ENCODE assay signal across 1 cellular context in the genomic region with DNA sequence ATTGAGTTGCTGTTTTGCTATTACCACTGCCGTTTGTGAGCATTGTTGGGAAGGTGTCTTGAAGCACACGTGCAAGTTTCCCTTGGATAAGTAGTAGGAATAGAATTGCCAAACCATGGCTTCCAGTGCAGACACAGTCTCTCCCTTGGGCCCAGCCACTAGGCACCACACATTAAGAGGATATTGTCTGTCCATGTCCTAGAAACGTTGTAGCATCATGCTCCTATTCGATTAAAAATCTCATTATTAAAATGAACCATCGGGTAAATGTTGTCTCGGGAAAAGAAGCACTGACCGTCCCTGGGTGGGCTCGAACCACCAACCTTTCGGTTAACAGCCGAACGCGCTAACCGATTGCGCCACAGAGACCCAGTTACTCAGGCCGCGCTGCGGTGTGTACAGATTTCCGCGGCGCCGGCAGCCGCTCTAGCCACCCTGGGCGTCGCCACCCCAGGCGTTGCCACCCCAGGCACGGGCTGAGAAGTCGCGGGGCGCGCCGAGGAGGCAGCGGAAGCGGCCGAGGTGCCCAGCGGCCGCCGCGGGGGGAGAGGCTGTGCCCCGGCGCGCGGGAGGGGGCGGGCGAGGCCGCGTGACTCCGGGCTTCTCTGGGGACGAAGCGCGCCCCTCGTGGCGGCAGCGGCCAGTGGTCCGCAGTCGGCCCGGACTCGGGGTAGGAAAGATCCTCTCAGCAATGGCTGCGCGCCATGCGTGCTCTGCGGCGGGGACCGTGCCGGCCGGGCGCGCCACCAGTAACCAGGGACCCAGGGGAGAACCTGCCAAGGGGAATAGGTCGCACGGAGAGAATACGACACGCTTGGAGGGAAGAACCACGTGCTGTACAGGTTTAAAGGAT.
TF ChIP-seq lines count a peak whose summit lies in the region.

No MANE protein-coding gene starts in this region.

TF ChIP-seq in HepG2, 621 proteins besides CTCF, POLR2A, EP300 and RAD21 (continued from another document and continues in another):
- TF ChIP-seq, protein P1, sequence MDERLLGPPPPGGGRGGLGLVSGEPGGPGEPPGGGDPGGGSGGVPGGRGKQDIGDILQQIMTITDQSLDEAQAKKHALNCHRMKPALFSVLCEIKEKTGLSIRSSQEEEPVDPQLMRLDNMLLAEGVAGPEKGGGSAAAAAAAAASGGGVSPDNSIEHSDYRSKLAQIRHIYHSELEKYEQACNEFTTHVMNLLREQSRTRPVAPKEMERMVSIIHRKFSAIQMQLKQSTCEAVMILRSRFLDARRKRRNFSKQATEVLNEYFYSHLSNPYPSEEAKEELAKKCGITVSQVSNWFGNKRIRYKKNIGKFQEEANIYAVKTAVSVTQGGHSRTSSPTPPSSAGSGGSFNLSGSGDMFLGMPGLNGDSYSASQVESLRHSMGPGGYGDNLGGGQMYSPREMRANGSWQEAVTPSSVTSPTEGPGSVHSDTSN (CRISPR knock-in tag; IDR thresholded peaks at IDR 0.05), result no peak
- TF ChIP-seq ZNF7 (CRISPR knock-in tag; IDR thresholded peaks at IDR 0.05), result no peak
- TF ChIP-seq, protein P2, sequence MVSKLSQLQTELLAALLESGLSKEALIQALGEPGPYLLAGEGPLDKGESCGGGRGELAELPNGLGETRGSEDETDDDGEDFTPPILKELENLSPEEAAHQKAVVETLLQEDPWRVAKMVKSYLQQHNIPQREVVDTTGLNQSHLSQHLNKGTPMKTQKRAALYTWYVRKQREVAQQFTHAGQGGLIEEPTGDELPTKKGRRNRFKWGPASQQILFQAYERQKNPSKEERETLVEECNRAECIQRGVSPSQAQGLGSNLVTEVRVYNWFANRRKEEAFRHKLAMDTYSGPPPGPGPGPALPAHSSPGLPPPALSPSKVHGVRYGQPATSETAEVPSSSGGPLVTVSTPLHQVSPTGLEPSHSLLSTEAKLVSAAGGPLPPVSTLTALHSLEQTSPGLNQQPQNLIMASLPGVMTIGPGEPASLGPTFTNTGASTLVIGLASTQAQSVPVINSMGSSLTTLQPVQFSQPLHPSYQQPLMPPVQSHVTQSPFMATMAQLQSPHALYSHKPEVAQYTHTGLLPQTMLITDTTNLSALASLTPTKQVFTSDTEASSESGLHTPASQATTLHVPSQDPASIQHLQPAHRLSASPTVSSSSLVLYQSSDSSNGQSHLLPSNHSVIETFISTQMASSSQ (IDR thresholded peaks at IDR 0.05; ENCODE audit: low read depth), result no peak
- TF ChIP-seq, protein P2 (CRISPR knock-in tag; IDR thresholded peaks at IDR 0.05; ENCODE audit: borderline replicate concordance), result peak; percentile 62
- TF ChIP-seq SIX4 (CRISPR knock-in tag; IDR thresholded peaks at IDR 0.05), result no peak
- TF ChIP-seq ZNF354B (CRISPR knock-in tag; IDR thresholded peaks at IDR 0.05), result no peak
- TF ChIP-seq, protein P3, sequence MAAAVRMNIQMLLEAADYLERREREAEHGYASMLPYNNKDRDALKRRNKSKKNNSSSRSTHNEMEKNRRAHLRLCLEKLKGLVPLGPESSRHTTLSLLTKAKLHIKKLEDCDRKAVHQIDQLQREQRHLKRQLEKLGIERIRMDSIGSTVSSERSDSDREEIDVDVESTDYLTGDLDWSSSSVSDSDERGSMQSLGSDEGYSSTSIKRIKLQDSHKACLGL (CRISPR knock-in tag; IDR thresholded peaks at IDR 0.05), result peak; percentile 81
- TF ChIP-seq, protein P4, sequence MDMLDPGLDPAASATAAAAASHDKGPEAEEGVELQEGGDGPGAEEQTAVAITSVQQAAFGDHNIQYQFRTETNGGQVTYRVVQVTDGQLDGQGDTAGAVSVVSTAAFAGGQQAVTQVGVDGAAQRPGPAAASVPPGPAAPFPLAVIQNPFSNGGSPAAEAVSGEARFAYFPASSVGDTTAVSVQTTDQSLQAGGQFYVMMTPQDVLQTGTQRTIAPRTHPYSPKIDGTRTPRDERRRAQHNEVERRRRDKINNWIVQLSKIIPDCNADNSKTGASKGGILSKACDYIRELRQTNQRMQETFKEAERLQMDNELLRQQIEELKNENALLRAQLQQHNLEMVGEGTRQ (IDR thresholded peaks at IDR 0.05; ENCODE audit: low read depth, low read length), result peak; percentile 64
- TF ChIP-seq, protein P4 (CRISPR knock-in tag; IDR thresholded peaks at IDR 0.05; ENCODE audit: borderline replicate concordance), result peak; percentile 56; the same call in 1 of the 2 replicates
- TF ChIP-seq AGO1 (IDR thresholded peaks at IDR 0.05; ENCODE audit: low read depth, low read length, poor library complexity, severe bottlenecking), result peak; percentile 24
- TF ChIP-seq HNF4G (IDR thresholded peaks at IDR 0.05; ENCODE audit: borderline replicate concordance, low read depth, low read length), result no peak
- no peak for TF ChIP-seq HNF4G (CRISPR knock-in tag; IDR thresholded peaks at IDR 0.05; ENCODE audit: borderline replicate concordance, low read depth)
- TF ChIP-seq POLR2AphosphoS2 (IDR thresholded peaks at IDR 0.05; ENCODE audit: low read depth, low read length), result no peak
- TF ChIP-seq SIN3A (IDR thresholded peaks at IDR 0.05; ENCODE audit: borderline replicate concordance, low read depth, low read length), result no peak
- TF ChIP-seq XBP1 (CRISPR knock-in tag; IDR thresholded peaks at IDR 0.05), result no peak; the same call in 1 of the 2 replicates
- TF ChIP-seq HCFC1 (IDR thresholded peaks at IDR 0.05; ENCODE audit: low read depth, low read length), result no peak
- TF ChIP-seq, protein P5, sequence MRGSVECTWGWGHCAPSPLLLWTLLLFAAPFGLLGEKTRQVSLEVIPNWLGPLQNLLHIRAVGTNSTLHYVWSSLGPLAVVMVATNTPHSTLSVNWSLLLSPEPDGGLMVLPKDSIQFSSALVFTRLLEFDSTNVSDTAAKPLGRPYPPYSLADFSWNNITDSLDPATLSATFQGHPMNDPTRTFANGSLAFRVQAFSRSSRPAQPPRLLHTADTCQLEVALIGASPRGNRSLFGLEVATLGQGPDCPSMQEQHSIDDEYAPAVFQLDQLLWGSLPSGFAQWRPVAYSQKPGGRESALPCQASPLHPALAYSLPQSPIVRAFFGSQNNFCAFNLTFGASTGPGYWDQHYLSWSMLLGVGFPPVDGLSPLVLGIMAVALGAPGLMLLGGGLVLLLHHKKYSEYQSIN (CRISPR knock-in tag; IDR thresholded peaks at IDR 0.05; ENCODE audit: borderline replicate concordance), result peak; percentile 53; the same call in 1 of the 2 replicates
- TF ChIP-seq, protein P6, sequence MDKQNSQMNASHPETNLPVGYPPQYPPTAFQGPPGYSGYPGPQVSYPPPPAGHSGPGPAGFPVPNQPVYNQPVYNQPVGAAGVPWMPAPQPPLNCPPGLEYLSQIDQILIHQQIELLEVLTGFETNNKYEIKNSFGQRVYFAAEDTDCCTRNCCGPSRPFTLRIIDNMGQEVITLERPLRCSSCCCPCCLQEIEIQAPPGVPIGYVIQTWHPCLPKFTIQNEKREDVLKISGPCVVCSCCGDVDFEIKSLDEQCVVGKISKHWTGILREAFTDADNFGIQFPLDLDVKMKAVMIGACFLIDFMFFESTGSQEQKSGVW (CRISPR knock-in tag; IDR thresholded peaks at IDR 0.05; ENCODE audit: borderline replicate concordance), result 0 out of 2 replicates have a peak, but pooled peaks have one; percentile 48
- no peak for TF ChIP-seq SETDB1 (CRISPR knock-in tag; IDR thresholded peaks at IDR 0.05; ENCODE audit: borderline replicate concordance)
- TF ChIP-seq FOXM1 (CRISPR knock-in tag; IDR thresholded peaks at IDR 0.05), result no peak
- no peak for TF ChIP-seq ZNF878 (CRISPR knock-in tag; IDR thresholded peaks at IDR 0.05)
- TF ChIP-seq ZSCAN30 (CRISPR knock-in tag; IDR thresholded peaks at IDR 0.05), result no peak
- TF ChIP-seq ZNF20 (CRISPR knock-in tag; IDR thresholded peaks at IDR 0.05), result no peak
- TF ChIP-seq MAZ (IDR thresholded peaks at IDR 0.05; ENCODE audit: borderline replicate concordance, low read depth, low read length), result peak; percentile 70
- TF ChIP-seq MAZ (CRISPR knock-in tag; IDR thresholded peaks at IDR 0.05; ENCODE audit: low read depth), result peak; percentile 95
- TF ChIP-seq ZNF530 (CRISPR knock-in tag; IDR thresholded peaks at IDR 0.05; ENCODE audit: low read depth), result no peak
- no peak for TF ChIP-seq IKZF1 (IDR thresholded peaks at IDR 0.05)
- TF ChIP-seq JUNB (CRISPR knock-in tag; IDR thresholded peaks at IDR 0.05; ENCODE audit: borderline replicate concordance), result no peak
- TF ChIP-seq, protein P7, sequence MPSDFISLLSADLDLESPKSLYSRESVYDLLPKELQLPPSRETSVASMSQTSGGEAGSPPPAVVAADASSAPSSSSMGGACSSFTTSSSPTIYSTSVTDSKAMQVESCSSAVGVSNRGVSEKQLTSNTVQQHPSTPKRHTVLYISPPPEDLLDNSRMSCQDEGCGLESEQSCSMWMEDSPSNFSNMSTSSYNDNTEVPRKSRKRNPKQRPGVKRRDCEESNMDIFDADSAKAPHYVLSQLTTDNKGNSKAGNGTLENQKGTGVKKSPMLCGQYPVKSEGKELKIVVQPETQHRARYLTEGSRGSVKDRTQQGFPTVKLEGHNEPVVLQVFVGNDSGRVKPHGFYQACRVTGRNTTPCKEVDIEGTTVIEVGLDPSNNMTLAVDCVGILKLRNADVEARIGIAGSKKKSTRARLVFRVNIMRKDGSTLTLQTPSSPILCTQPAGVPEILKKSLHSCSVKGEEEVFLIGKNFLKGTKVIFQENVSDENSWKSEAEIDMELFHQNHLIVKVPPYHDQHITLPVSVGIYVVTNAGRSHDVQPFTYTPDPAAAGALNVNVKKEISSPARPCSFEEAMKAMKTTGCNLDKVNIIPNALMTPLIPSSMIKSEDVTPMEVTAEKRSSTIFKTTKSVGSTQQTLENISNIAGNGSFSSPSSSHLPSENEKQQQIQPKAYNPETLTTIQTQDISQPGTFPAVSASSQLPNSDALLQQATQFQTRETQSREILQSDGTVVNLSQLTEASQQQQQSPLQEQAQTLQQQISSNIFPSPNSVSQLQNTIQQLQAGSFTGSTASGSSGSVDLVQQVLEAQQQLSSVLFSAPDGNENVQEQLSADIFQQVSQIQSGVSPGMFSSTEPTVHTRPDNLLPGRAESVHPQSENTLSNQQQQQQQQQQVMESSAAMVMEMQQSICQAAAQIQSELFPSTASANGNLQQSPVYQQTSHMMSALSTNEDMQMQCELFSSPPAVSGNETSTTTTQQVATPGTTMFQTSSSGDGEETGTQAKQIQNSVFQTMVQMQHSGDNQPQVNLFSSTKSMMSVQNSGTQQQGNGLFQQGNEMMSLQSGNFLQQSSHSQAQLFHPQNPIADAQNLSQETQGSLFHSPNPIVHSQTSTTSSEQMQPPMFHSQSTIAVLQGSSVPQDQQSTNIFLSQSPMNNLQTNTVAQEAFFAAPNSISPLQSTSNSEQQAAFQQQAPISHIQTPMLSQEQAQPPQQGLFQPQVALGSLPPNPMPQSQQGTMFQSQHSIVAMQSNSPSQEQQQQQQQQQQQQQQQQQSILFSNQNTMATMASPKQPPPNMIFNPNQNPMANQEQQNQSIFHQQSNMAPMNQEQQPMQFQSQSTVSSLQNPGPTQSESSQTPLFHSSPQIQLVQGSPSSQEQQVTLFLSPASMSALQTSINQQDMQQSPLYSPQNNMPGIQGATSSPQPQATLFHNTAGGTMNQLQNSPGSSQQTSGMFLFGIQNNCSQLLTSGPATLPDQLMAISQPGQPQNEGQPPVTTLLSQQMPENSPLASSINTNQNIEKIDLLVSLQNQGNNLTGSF (CRISPR knock-in tag; IDR thresholded peaks at IDR 0.05), result 0 out of 2 replicates have a peak, but pooled peaks have one; percentile 70
- TF ChIP-seq ZNF350 (CRISPR knock-in tag; IDR thresholded peaks at IDR 0.05; ENCODE audit: borderline replicate concordance, low read depth), result peak; percentile 84
- TF ChIP-seq XRCC5 (optimal IDR thresholded peaks at IDR 0.05; ENCODE audit: low read length), result peak; percentile 84
- TF ChIP-seq, protein P8, sequence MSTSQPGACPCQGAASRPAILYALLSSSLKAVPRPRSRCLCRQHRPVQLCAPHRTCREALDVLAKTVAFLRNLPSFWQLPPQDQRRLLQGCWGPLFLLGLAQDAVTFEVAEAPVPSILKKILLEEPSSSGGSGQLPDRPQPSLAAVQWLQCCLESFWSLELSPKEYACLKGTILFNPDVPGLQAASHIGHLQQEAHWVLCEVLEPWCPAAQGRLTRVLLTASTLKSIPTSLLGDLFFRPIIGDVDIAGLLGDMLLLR (CRISPR knock-in tag; IDR thresholded peaks at IDR 0.05), result 0 out of 2 replicates have a peak, but pooled peaks have one; percentile 23
- TF ChIP-seq ZNF274 (CRISPR knock-in tag; IDR thresholded peaks at IDR 0.05), result peak; percentile 90; the same call in 1 of the 2 replicates
- 0 out of 2 replicates have a peak, but pooled peaks have one; percentile 32 for TF ChIP-seq ZNF256 (CRISPR knock-in tag; conservative IDR thresholded peaks at IDR 0.05)
- TF ChIP-seq ZNF292 (CRISPR knock-in tag; IDR thresholded peaks at IDR 0.05; ENCODE audit: borderline replicate concordance, low read depth), result no peak
